Comparison of ENCODE assay signal across 1 cellular context in the genomic region with DNA sequence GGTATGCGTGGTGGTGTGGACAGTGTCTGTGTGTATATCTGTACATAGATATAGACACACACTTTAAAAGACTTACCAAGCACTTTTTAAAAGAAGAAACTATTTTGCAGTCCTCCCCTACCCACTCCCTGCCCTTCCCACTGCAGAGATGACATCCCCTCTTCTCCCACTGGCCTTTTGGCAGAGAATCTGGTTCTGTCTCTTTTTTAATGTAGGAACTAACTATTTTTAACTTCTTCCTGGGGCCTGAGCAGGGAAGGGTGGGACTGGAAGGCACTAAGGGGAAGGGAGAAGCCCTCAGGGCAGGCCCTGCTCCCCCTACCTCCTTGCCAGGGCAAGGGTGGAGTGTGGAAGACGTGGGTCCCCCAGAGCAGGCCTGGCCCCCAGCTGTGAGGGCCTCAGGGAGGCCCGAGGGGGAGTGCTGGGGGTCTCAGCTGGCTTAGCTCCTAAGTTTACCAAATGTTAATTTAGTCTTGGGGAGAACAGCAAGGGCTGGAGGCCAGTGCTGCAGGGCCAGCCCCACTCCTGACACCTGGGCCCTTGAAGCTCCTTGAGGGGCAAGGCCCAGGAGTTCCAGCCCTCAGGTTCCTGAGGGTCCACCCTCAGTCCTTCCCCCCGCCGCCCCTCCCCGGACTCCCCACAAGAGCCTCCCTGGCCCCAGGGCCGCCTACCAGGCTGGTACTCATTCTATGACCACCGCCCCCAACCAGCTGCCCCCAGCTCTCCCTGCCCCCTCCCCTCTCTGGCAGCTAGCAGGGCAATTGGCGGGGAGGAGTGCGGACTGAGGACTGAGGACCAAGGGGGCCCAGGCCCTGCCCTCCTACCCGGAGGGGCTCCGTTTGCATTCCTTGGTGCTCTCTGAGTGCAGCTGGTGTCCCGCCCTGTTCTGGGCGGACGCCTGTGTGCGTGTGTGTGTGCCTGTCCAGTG.
A peak's percentile ranks its signal among the peaks of the same experiment; 100 is the strongest.
TF ChIP-seq lines count a peak whose summit lies in the region.

No MANE protein-coding gene starts in this region.

TF ChIP-seq in GM12878, 131 proteins besides CTCF, POLR2A, EP300 and RAD21:
- TF ChIP-seq POLR2AphosphoS2 (IDR thresholded peaks at IDR 0.05; ENCODE audit: low read depth, low read length): 0 out of 2 replicates have a peak, but pooled peaks have one; percentile 13
- TF ChIP-seq FOS (IDR thresholded peaks at IDR 0.05; ENCODE audit: borderline replicate concordance, extremely low read depth, insufficient read length): no peak
- TF ChIP-seq SMARCA5 (IDR thresholded peaks at IDR 0.05): no peak
